In the genomic region with DNA sequence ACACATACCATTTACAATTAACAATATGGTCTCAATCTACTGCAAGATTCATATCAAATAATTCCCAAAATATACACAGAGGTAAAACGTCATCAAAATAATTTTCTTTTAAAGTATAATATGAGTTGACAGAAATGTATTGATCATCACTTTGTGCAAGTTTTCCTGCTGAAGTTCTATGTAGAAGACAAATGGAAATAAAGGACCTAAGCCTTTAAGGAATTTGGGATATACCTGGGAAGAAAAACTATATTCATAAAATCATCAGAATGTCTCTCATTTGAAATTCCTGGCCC, we compare ENCODE assay signal across 1 cellular context.
TF ChIP-seq lines count a peak whose summit lies in the region.

No MANE protein-coding gene starts in this region.

TF ChIP-seq in HCT116, 20 proteins besides CTCF, POLR2A, EP300 and RAD21 (continued from another document):
- no peak for TF ChIP-seq CEBPB (IDR thresholded peaks at IDR 0.05; ENCODE audit: low read depth)
- no peak for TF ChIP-seq SRF (IDR thresholded peaks at IDR 0.05; ENCODE audit: low read depth)
